27 cellular contexts compared by ENCODE assay signal in the genomic region with DNA sequence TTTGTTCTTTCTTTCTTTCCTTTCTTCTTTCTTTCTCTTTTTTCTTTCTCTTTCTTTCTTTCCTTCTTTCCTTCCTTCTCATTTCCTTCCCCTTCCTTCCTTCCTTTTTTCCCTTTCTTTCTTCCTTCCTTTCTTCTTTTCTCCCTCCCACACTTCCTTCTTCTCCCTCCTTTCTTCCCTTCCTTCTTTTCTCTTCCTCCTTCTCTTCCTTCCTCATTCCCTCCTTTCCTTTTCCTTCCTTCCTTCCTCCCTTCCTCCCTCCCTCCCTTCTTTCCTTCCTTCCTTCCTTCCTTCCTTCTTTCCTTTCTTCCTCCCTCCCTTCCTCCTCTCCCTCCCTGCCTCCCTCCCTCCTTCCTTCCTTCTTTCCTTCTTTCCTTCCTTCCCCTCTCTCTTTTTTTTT.
DNase-seq lines count a peak whose midpoint lies in the region; ATAC-seq, FAIRE-seq and TF ChIP-seq lines count a peak whose summit lies in the region.
"Had no signal": no experiment of that assay in that cellular context is flagged by ENCODE, and none has a peak within 500 bp of the region (broad histone marks: within the 10 kb centered on the region; RNA-seq: fewer than 3 reads in every experiment).

No MANE protein-coding gene starts in this region.

- no peak overlapping the region for H2AFZ ChIP-seq in GM12878 (ENCODE audit: control insufficient read depth, low read depth, low read length)

- no TSS peak for BruUV-seq in GM12878 (replicated peaks; lab: Mats Ljungman, UMichigan)

- CTCF ChIA-PET in activated CD4-positive, alpha-beta T cell treated with anti-CD3 and anti-CD28 coated beads, Interleukin-2, amount 10 ng/mL, durations not matched to agents 7 days and 5 days (lab: Charles Lee) = no interaction called here
- CTCF ChIA-PET in WTC11 (lab: Charles Lee) (no interaction called here), GM12878 (lab: Yijun Ruan, JAX) (no interaction called here)

- no peaks in the 10 kb centered on the region for H3K27me3 Mint-ChIP-seq in activated CD4-positive, alpha-beta T cell treated with anti-CD3 and anti-CD28 coated beads, Interleukin-2, amount 10 ng/mL, durations not matched to agents 7 days and 5 days
- H3K27me3 Mint-ChIP-seq in WTC11 (ENCODE audit: low read depth) = no peaks in the 10 kb centered on the region
- H3K27me3 Mint-ChIP-seq: CD4-positive, alpha-beta memory T cell; CD4-positive, CD25-positive, alpha-beta regulatory T cell; CD8-positive, alpha-beta memory T cell had no signal

- no peak overlapping the region for H3K27ac ChIP-seq in GM12878 (ENCODE audit: control insufficient read depth, insufficient read depth)
- H3K27ac ChIP-seq: 22Rv1, A549, BLaER1 had no signal

- no peaks in the 10 kb centered on the region for H3K36me3 ChIP-seq in GM12878 (ENCODE audit: control insufficient read depth in 2 of 2, insufficient read depth in 2 of 2, low read length in 1 of 2)
- H3K36me3 ChIP-seq: BE2C, BLaER1 had no signal

- no peaks in the 10 kb centered on the region for H3K27me3 ChIP-seq in GM12878 (replicated peaks in 1 of 2; ENCODE audit: control insufficient read depth in 2 of 2, insufficient read depth in 2 of 2, low read length in 1 of 2)
- H3K27me3 ChIP-seq: BE2C, BLaER1 had no signal

- DNase-seq in activated CD4-positive, alpha-beta T cell treated with anti-CD3 and anti-CD28 coated beads, Interleukin-2, amount 10 ng/mL, durations not matched to agents 7 days and 5 days = no peak
- DNase-seq in activated CD4-positive, alpha-beta T cell treated with anti-CD3 and anti-CD28 coated beads for 48 hours = no peak
- no peak for DNase-seq in WTC11 (ENCODE audit: low spot score)
- DNase-seq in GM12878 (ENCODE audit: low read depth, low spot score) = no peak
- DNase-seq in stimulated activated CD4-positive, alpha-beta T cell treated with anti-CD3 and anti-CD28 coated beads, Interleukin-12 subunit alpha, Interleukin-12 subunit beta, amount 100 ng/mL, for 4 hours = no peak
- DNase-seq in Kasumi-1 (lab: John Stamatoyannopoulos, UW) = no peak
- DNase-seq: AML-193; BE2C; C1 segment of cervical spinal cord; CD4-positive, alpha-beta memory T cell; CD4-positive, CD25-positive, alpha-beta regulatory T cell; CD8-positive, alpha-beta memory T cell; COR-L47; DMS 273 treated with DMSO at 0.1 percent for 48 hours; DMS153; DMS53; DMS79; DND-41; EL; GDM1 had no signal

- in situ Hi-C loops in GM12878 (cut with MboI) = no loop called here

- peak overlapping the region; percentile 41 for H3K27ac Mint-ChIP-seq in activated CD4-positive, alpha-beta T cell treated with anti-CD3 and anti-CD28 coated beads, Interleukin-2, amount 10 ng/mL, durations not matched to agents 7 days and 5 days
- H3K27ac Mint-ChIP-seq in WTC11 = no peak overlapping the region
- H3K27ac Mint-ChIP-seq: CD4-positive, alpha-beta memory T cell; CD4-positive, CD25-positive, alpha-beta regulatory T cell; CD8-positive, alpha-beta memory T cell had no signal

- H3K9me3 ChIP-seq in GM12878 (replicated peaks; ENCODE audit: control insufficient read depth, insufficient read depth, low read length) = no peaks in the 10 kb centered on the region; the same call in 2 of the 3 replicates
- H3K9me3 ChIP-seq: A549, BE2C, BLaER1 had no signal

- TF ChIP-seq EP300 in GM12878 (IDR thresholded peaks at IDR 0.05; ENCODE audit: borderline replicate concordance in 1 of 2, control insufficient read depth in 1 of 2, low read depth in 2 of 2, low read length in 2 of 2) = no peak

- FAIRE-seq in GM12878 (lab: Jason Lieb, UNC) = no peak
- FAIRE-seq: A549, GM12891, GM19239 had no signal

- H3K4me2 ChIP-seq in GM12878 (ENCODE audit: control insufficient read depth, insufficient read depth) = no peak overlapping the region
- H3K4me2 ChIP-seq: A549, BLaER1 had no signal

- H3K4me1 ChIP-seq in GM12878 (ENCODE audit: control insufficient read depth, insufficient read depth, low read length) = no peaks in the 10 kb centered on the region
- H3K4me1 ChIP-seq: A549, BE2C, BLaER1 had no signal

- intact Hi-C loops in GM12878 (cut with micrococcal nuclease; ENCODE audit: unreplicated experiment) = no loop called here

- H3K4me3 ChIP-seq in GM12878 = no peak overlapping the region
- H3K4me3 ChIP-seq: A549, BLaER1 had no signal

- RAD21 ChIA-PET in GM12878 (lab: Charles Lee; ENCODE audit: unreplicated experiment) = no interaction called here

- no peaks in the 10 kb centered on the region for H4K20me1 ChIP-seq in GM12878 (ENCODE audit: control insufficient read depth, insufficient read depth)
- H4K20me1 ChIP-seq: BLaER1 had no signal

- no peak overlapping the region for H3K9ac ChIP-seq in GM12878 (ENCODE audit: control insufficient read depth, insufficient read depth, low read length)
- H3K9ac ChIP-seq: BLaER1 had no signal

- POLR2A ChIA-PET in activated CD4-positive, alpha-beta T cell treated with anti-CD3 and anti-CD28 coated beads, Interleukin-2, amount 10 ng/mL, durations not matched to agents 7 days and 5 days (lab: Charles Lee) = no interaction called here
- POLR2A ChIA-PET in WTC11 (lab: Charles Lee) = no interaction called here
- POLR2A ChIA-PET in GM12878 (lab: Charles Lee) = no interaction called here

- peaks cover 17% of the 10 kb centered on the region for H3K9me3 Mint-ChIP-seq in activated CD4-positive, alpha-beta T cell treated with anti-CD3 and anti-CD28 coated beads, Interleukin-2, amount 10 ng/mL, durations not matched to agents 7 days and 5 days
- H3K9me3 Mint-ChIP-seq in WTC11 = peaks cover 73% of the 10 kb centered on the region

- ATAC-seq in WTC11 (no peak), GM12878 (no peak), HG02938 (IDR thresholded peaks at IDR 0.05; ENCODE audit: unreplicated experiment) (no peak)
- ATAC-seq: A549 had no signal

- H3K4me1 Mint-ChIP-seq in activated CD4-positive, alpha-beta T cell treated with anti-CD3 and anti-CD28 coated beads, Interleukin-2, amount 10 ng/mL, durations not matched to agents 7 days and 5 days = no peaks in the 10 kb centered on the region
- no peaks in the 10 kb centered on the region for H3K4me1 Mint-ChIP-seq in WTC11
- H3K4me1 Mint-ChIP-seq: CD14-positive monocyte; CD4-positive, alpha-beta memory T cell; CD4-positive, CD25-positive, alpha-beta regulatory T cell; CD8-positive, alpha-beta memory T cell had no signal

- TF ChIP-seq POLR2A in GM12878 (IDR thresholded peaks at IDR 0.05; ENCODE audit: low read depth, low read length) = no peak

- no peak overlapping the region for H3K4me3 Mint-ChIP-seq in activated CD4-positive, alpha-beta T cell treated with anti-CD3 and anti-CD28 coated beads, Interleukin-2, amount 10 ng/mL, durations not matched to agents 7 days and 5 days
- H3K4me3 Mint-ChIP-seq in WTC11 = no peak overlapping the region
- H3K4me3 Mint-ChIP-seq: CD14-positive monocyte; CD4-positive, alpha-beta memory T cell; CD8-positive, alpha-beta memory T cell had no signal

- TF ChIP-seq RAD21 in GM12878 (IDR thresholded peaks at IDR 0.05; ENCODE audit: insufficient read depth, low read depth, low read length) = no peak

- SMC1A ChIA-PET in GM12878 (lab: Charles Lee; ENCODE audit: uncharacterized antibody, unreplicated experiment) = no interaction called here

- TF ChIP-seq CTCF in WTC11 (IDR thresholded peaks at IDR 0.05) = no peak
- no peak for TF ChIP-seq CTCF in GM12878 (IDR thresholded peaks at IDR 0.05 in 2 of 3, conservative IDR thresholded peaks at IDR 0.05 in 1 of 3; ENCODE audit: control insufficient read depth in 2 of 3, extremely low read depth in 1 of 3, insufficient read depth in 1 of 3, low read depth in 3 of 3, low read length in 3 of 3)

- no peaks in the 10 kb centered on the region for H3K79me2 ChIP-seq in GM12878 (ENCODE audit: control insufficient read depth, insufficient read depth, low read length)

- H3K36me3 Mint-ChIP-seq in activated CD4-positive, alpha-beta T cell treated with anti-CD3 and anti-CD28 coated beads, Interleukin-2, amount 10 ng/mL, durations not matched to agents 7 days and 5 days (ENCODE audit: low read depth) = no peaks in the 10 kb centered on the region
- peaks cover 27% of the 10 kb centered on the region for H3K36me3 Mint-ChIP-seq in WTC11
- H3K36me3 Mint-ChIP-seq: CD14-positive monocyte; CD4-positive, alpha-beta memory T cell; CD4-positive, CD25-positive, alpha-beta regulatory T cell; CD8-positive, alpha-beta memory T cell had no signal

TF ChIP-seq in WTC11, 78 proteins besides CTCF, POLR2A, EP300 and RAD21 (continues in another document):
- TF ChIP-seq MXD4 (CRISPR knock-in tag; IDR thresholded peaks at IDR 0.05; ENCODE audit: borderline replicate concordance) = no peak
- no peak for TF ChIP-seq FOXP1 (CRISPR knock-in tag; IDR thresholded peaks at IDR 0.05; ENCODE audit: borderline replicate concordance)
- TF ChIP-seq, protein P1, sequence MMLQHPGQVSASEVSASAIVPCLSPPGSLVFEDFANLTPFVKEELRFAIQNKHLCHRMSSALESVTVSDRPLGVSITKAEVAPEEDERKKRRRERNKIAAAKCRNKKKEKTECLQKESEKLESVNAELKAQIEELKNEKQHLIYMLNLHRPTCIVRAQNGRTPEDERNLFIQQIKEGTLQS (CRISPR knock-in tag; conservative IDR thresholded peaks at IDR 0.05) = no peak
- no peak for TF ChIP-seq CREM (CRISPR knock-in tag; IDR thresholded peaks at IDR 0.05)
- no peak for TF ChIP-seq ESRRA (CRISPR knock-in tag; IDR thresholded peaks at IDR 0.05; ENCODE audit: borderline replicate concordance)
- TF ChIP-seq TEAD1 (CRISPR knock-in tag; IDR thresholded peaks at IDR 0.05) = no peak

TF ChIP-seq in GM12878, 131 proteins besides CTCF, POLR2A, EP300 and RAD21:
- 0 out of 2 replicates have a peak, but pooled peaks have one; percentile 20 for TF ChIP-seq NBN (IDR thresholded peaks at IDR 0.05)
- no peak for TF ChIP-seq KAT2A (conservative IDR thresholded peaks at IDR 0.05; ENCODE audit: control insufficient read depth, low read depth, low read length)
